17 cellular contexts compared by ENCODE assay signal in the genomic region with DNA sequence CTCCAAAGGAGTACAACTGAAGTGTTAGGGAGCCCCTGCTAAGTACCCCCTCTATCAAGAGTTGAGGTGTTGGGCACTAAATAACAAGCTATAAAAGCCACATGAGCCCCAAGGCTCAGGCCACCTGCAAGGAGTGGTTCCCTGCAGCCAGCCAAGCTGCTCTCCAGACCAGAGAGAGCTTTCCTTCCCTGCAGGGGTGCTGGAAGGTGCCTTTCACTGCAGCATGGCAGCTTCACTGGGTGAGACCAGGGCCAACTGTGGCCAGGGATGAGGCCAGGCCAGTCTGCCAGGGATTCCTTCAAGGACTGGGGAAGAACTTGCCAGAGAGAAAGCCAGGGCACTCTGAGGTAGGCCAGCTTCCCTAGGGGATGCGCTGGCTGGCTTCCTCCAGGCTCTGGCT. TPM values are rescaled to one million over a fixed set of nuclear protein-coding genes. Genes with fewer than 3 reads are reported as not detected.
DNase-seq lines count a peak whose midpoint lies in the region; ATAC-seq and TF ChIP-seq lines count a peak whose summit lies in the region.
"Had no signal": no experiment of that assay in that cellular context is flagged by ENCODE, and none has a peak within 500 bp of the region (broad histone marks: within the 10 kb centered on the region; RNA-seq: fewer than 3 reads in every experiment).

No MANE protein-coding gene starts in this region.

- no peaks in the 10 kb centered on the region for H3K9me3 Mint-ChIP-seq in GM23338
- H3K9me3 Mint-ChIP-seq in activated CD4-positive, alpha-beta T cell treated with anti-CD3 and anti-CD28 coated beads for 36 hours (ENCODE audit: low read depth): no peaks in the 10 kb centered on the region

- intact Hi-C loops in Right ventricle myocardium inferior (cut with DNase I): loop anchor here (5.0 kb wide), 5 partner anchors 43 to 383 kb away; no protein-coding TSS in a partner anchor
- intact Hi-C loops in activated CD4-positive, alpha-beta T cell treated with anti-CD3 and anti-CD28 coated beads for 36 hours (cut with DNase I, micrococcal nuclease): no loop called here

- H3K9ac ChIP-seq in BLaER1 (no peak overlapping the region), neuronal stem cell (ENCODE audit: low read depth, low read length, poor library complexity) (no peak overlapping the region)

- TF ChIP-seq CTCF in GM23338 (conservative IDR thresholded peaks at IDR 0.05; ENCODE audit: low read depth in 2 of 2): no peak

- H3K36me3 ChIP-seq in BLaER1 (no peaks in the 10 kb centered on the region), GM23338 (ENCODE audit: insufficient read depth) (no peaks in the 10 kb centered on the region), neuronal stem cell (replicated peaks in 1 of 2; ENCODE audit: control insufficient read depth in 2 of 2, insufficient read depth in 2 of 2, low read length in 2 of 2) (no peaks in the 10 kb centered on the region)
- H3K36me3 ChIP-seq: Peyer's patch, SJCRH30 had no signal

- no peak overlapping the region for H3K4me3 Mint-ChIP-seq in GM23338
- no peak overlapping the region for H3K4me3 Mint-ChIP-seq in activated CD4-positive, alpha-beta T cell treated with anti-CD3 and anti-CD28 coated beads for 36 hours
- H3K4me3 Mint-ChIP-seq: CD4-positive, CD25-positive, alpha-beta regulatory T cell had no signal

- no peaks in the 10 kb centered on the region for H4K20me1 ChIP-seq in BLaER1
- no peaks in the 10 kb centered on the region for H4K20me1 ChIP-seq in GM23338 (replicated peaks; ENCODE audit: insufficient read depth)

- H2AK5ac ChIP-seq in neuronal stem cell (ENCODE audit: low read depth, low read length): no peak overlapping the region

- no peak overlapping the region for H3K4ac ChIP-seq in neuronal stem cell (ENCODE audit: low read length)

- H3K79me2 ChIP-seq in GM23338 (replicated peaks; ENCODE audit: insufficient read depth): no peaks in the 10 kb centered on the region

- H2BK15ac ChIP-seq in neuronal stem cell (ENCODE audit: low read length): no peak overlapping the region

- H3K27ac ChIP-seq in BLaER1: no peak overlapping the region
- H3K27ac ChIP-seq in GM23338 (ENCODE audit: low read depth): no peak overlapping the region
- H3K27ac ChIP-seq in neuronal stem cell (replicated peaks; ENCODE audit: low read length): no peak overlapping the region
- H3K27ac ChIP-seq: Peyer's patch, SJCRH30 had no signal

- H3K4me2 ChIP-seq in BLaER1 (peak overlapping the region; percentile 44; the same call in 1 of the 2 replicates), GM23338 (no peak overlapping the region), neuronal stem cell (ENCODE audit: insufficient read depth, low read length, poor library complexity, severe bottlenecking) (no peak overlapping the region)

- H2BK12ac ChIP-seq in neuronal stem cell (ENCODE audit: low read length): no peak overlapping the region

- no peak overlapping the region for H3K23ac ChIP-seq in neuronal stem cell (ENCODE audit: low read depth, low read length, poor library complexity)

- no peak overlapping the region for H2BK5ac ChIP-seq in neuronal stem cell (ENCODE audit: low read length)

- H3K36me3 Mint-ChIP-seq in GM23338 (ENCODE audit: low read depth): no peaks in the 10 kb centered on the region
- H3K36me3 Mint-ChIP-seq in activated CD4-positive, alpha-beta T cell treated with anti-CD3 and anti-CD28 coated beads for 36 hours (ENCODE audit: low read depth): no peaks in the 10 kb centered on the region
- H3K36me3 Mint-ChIP-seq: CD4-positive, CD25-positive, alpha-beta regulatory T cell had no signal

- H3K9me3 ChIP-seq in BLaER1: no peaks in the 10 kb centered on the region
- H3K9me3 ChIP-seq in neuronal stem cell (replicated peaks in 1 of 2; ENCODE audit: control insufficient read depth in 2 of 2, insufficient read depth in 1 of 2, low read depth in 1 of 2, low read length in 2 of 2): peaks cover 0 to 2% of the 10 kb centered on the region in 2 donors
- H3K9me3 ChIP-seq: Peyer's patch, SJCRH30 had no signal

- WGBS in neuronal stem cell (ENCODE audit: extremely low coverage in 2 of 2, insufficient read length in 2 of 2, insufficient replicate concordance in 1 of 2), 2 donors: no CpG with 5 or more reads among the region's 1 CpG

- H3K4me1 ChIP-seq in BLaER1 (peaks cover 47% of the 10 kb centered on the region), GM23338 (ENCODE audit: insufficient read depth) (peaks cover 7% of the 10 kb centered on the region), neuronal stem cell (ENCODE audit: control insufficient read depth in 2 of 2, insufficient read depth in 1 of 2, low read depth in 1 of 2, low read length in 2 of 2) (peaks cover 12 to 15% of the 10 kb centered on the region in 2 donors)

- H4K91ac ChIP-seq in neuronal stem cell (ENCODE audit: low read depth, low read length, poor library complexity): no peak overlapping the region

- H2BK120ac ChIP-seq in neuronal stem cell (ENCODE audit: low read depth, low read length): no peak overlapping the region

- no peak overlapping the region for H3K14ac ChIP-seq in neuronal stem cell (ENCODE audit: low read length)

- POLR2A ChIA-PET in activated CD4-positive, alpha-beta T cell treated with anti-CD3 and anti-CD28 coated beads for 36 hours (lab: Charles Lee): no interaction called here

- peaks cover 3% of the 10 kb centered on the region; the same call in 1 of the 2 replicates for H3K9me2 ChIP-seq in GM23338 (ENCODE audit: insufficient read depth)

- H3K27me3 Mint-ChIP-seq in GM23338 (ENCODE audit: insufficient read depth, low read depth, poor library complexity): peaks cover 6% of the 10 kb centered on the region
- H3K27me3 Mint-ChIP-seq in activated CD4-positive, alpha-beta T cell treated with anti-CD3 and anti-CD28 coated beads for 36 hours: no peaks in the 10 kb centered on the region

- H3F3A ChIP-seq in GM23338 (replicated peaks; ENCODE audit: low read depth): no peaks in the 10 kb centered on the region

- H3K4me1 Mint-ChIP-seq in GM23338: peaks cover 28% of the 10 kb centered on the region
- H3K4me1 Mint-ChIP-seq in activated CD4-positive, alpha-beta T cell treated with anti-CD3 and anti-CD28 coated beads for 36 hours: no peaks in the 10 kb centered on the region
- H3K4me1 Mint-ChIP-seq: CD4-positive, CD25-positive, alpha-beta regulatory T cell had no signal

- CTCF ChIA-PET in activated CD4-positive, alpha-beta T cell treated with anti-CD3 and anti-CD28 coated beads for 36 hours (lab: Charles Lee): interaction anchor here (0.7 to 1.4 kb wide), 3 partner anchors 22 to 482 kb away, joined by 3 to 4 read pairs (median 3); no protein-coding TSS in a partner anchor

- H3K27me3 ChIP-seq in BLaER1 (peaks cover 19% of the 10 kb centered on the region; the same call in 1 of the 2 replicates), GM23338 (ENCODE audit: insufficient read depth) (no peaks in the 10 kb centered on the region), neuronal stem cell (ENCODE audit: control insufficient read depth in 3 of 3, insufficient read depth in 3 of 3, low read depth in 1 of 3, low read length in 3 of 3) (peaks cover 0 to 56% (median 9%) of the 10 kb centered on the region in 3 experiments)
- H3K27me3 ChIP-seq: Peyer's patch, SJCRH30 had no signal

- no peaks in the 10 kb centered on the region for H3K79me1 ChIP-seq in neuronal stem cell (ENCODE audit: low read depth, low read length)

- peak overlapping the region; percentile 89 for H3K18ac ChIP-seq in neuronal stem cell (ENCODE audit: low read length)

- no peak overlapping the region for H3K27ac Mint-ChIP-seq in GM23338
- no peak overlapping the region for H3K27ac Mint-ChIP-seq in activated CD4-positive, alpha-beta T cell treated with anti-CD3 and anti-CD28 coated beads for 36 hours
- H3K27ac Mint-ChIP-seq: CD4-positive, CD25-positive, alpha-beta regulatory T cell had no signal

- peak; percentile 18 for ATAC-seq in GM23338
- no peak for ATAC-seq in Right ventricle myocardium inferior
- no peak for ATAC-seq in activated CD4-positive, alpha-beta T cell treated with anti-CD3 and anti-CD28 coated beads for 36 hours
- ATAC-seq in GM19035 (IDR thresholded peaks at IDR 0.05; ENCODE audit: unreplicated experiment): no peak

- H2AFZ ChIP-seq in GM23338: 0 out of 2 replicates have a peak overlapping the region, but pooled peaks have one; percentile 52
- H2AFZ ChIP-seq in neuronal stem cell (ENCODE audit: low read length): no peak overlapping the region

- DNase-seq in GM23338 (ENCODE audit: low spot score) (no peak), cerebellum (ENCODE audit: low spot score) (peak; percentile 84), neuronal stem cell (ENCODE audit: low spot score) (no peak), NCI-H1105 (lab: John Stamatoyannopoulos, UW) (no peak), Right ventricle myocardium inferior (ENCODE audit: missing footprints) (no peak)
- DNase-seq in activated CD4-positive, alpha-beta T cell treated with anti-CD3 and anti-CD28 coated beads for 36 hours: no peak
- DNase-seq: CD4-positive, CD25-positive, alpha-beta regulatory T cell; DND-41; GOT3; IMR-90; MV-4-11; NCI-H748 treated with DMSO at 0.1 percent for 48 hours; Peyer's patch; SJCRH30 had no signal

- H3K4me3 ChIP-seq in BLaER1 (no peak overlapping the region), GM23338 (no peak overlapping the region), neuronal stem cell (ENCODE audit: low read length in 2 of 2) (no peak overlapping the region)
- H3K4me3 ChIP-seq: Peyer's patch, SJCRH30 had no signal

- no peak overlapping the region for H4K8ac ChIP-seq in neuronal stem cell (ENCODE audit: low read depth, low read length)

TF ChIP-seq in GM23338, 12 proteins besides CTCF, POLR2A, EP300 and RAD21 (continues in another document):
- TF ChIP-seq STAT1 (IDR thresholded peaks at IDR 0.05; ENCODE audit: unreplicated experiment) (no peak), JUNB (IDR thresholded peaks at IDR 0.05; ENCODE audit: unreplicated experiment) (no peak)

RNA-seq across cellular contexts. Expression of a gene that starts 14.9 kb away (rescaled TPM):
- total RNA-seq in GM23338 (2014; rRNA removed; shearing (Covaris generic)): 12.7 and 15.8 TPM in 2 replicates
- 24.1 TPM in 2 replicates for polyA plus RNA-seq in GM23338 (2016; fragmentation: Nextera tagmentation; extraction: Ambion mirVana)
- total RNA-seq in cerebellum: 6.9 TPM
- 0.79 TPM for polyA plus RNA-seq in neuronal stem cell (2013, experiment 1 of 2)
- 0.61 TPM for polyA plus RNA-seq in neuronal stem cell (2013, experiment 2 of 2)
- total RNA-seq in Right ventricle myocardium inferior: 47.6 TPM
- total RNA-seq in activated CD4-positive, alpha-beta T cell treated with anti-CD3 and anti-CD28 coated beads for 36 hours: 1 to 10 TPM; 1.2 to 1.6 TPM
- total RNA-seq: IMR-90, OCI-LY7 had no signal
